Comparison of ENCODE assay signal across 16 cellular contexts in the genomic region with DNA sequence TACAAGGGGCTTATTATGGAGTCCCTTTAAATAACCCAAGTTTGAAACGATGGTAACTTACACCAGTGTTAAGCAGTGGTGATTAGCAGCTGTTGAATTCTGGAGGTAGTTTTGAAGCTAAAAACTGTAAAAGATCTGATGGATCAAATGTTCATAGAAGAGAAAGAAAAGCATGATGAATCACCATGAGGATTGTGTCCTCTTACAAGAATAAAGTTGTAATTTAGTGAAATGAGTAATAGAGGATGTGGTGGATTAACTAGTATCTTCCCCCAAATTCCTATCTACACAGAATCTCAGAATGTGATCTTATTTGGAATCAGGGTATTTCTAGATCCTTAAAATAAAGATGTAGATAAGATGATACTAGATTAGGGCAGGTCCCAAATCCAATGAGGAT.
"Had no signal": no experiment of that assay in that cellular context is flagged by ENCODE, and none has a peak within 500 bp of the region (broad histone marks: within the 10 kb centered on the region; RNA-seq: fewer than 3 reads in every experiment).

No MANE protein-coding gene starts in this region.

- H3K27me3 ChIP-seq: adrenal gland, cardiac muscle cell, dorsolateral prefrontal cortex, testis, upper lobe of left lung had no signal

- H3K27ac ChIP-seq: adrenal gland, cardiac muscle cell, dorsolateral prefrontal cortex, left ventricle myocardium inferior, testis, upper lobe of left lung, WERI-Rb-1 had no signal

- ATAC-seq: activated CD8-positive, alpha-beta memory T cell treated with anti-CD3 and anti-CD28 coated beads, Interleukin-2, amount 10 ng/mL, durations not matched to agents 7 days and 5 days; naive thymus-derived CD4-positive, alpha-beta T cell had no signal

- DNase-seq: activated CD4-positive, alpha-beta T cell treated with anti-CD3 and anti-CD28 coated beads, Interleukin-2, amount 50 U/mL, for 48 hours; activated CD8-positive, alpha-beta memory T cell treated with anti-CD3 and anti-CD28 coated beads, Interleukin-2, amount 10 ng/mL, durations not matched to agents 7 days and 5 days; activated naive CD4-positive, alpha-beta T cell treated with anti-CD3 and anti-CD28 coated beads, Interleukin-2, amount 50 U/mL, for 16 hours; activated T-cell treated with anti-CD3 and anti-CD28 coated beads, Interleukin-2, amount 50 U/mL, for 1 hour; adrenal gland; dorsolateral prefrontal cortex; erythroblast; hippocampal formation; kidney; left ventricle myocardium inferior; naive thymus-derived CD4-positive, alpha-beta T cell; T-helper 9 cell; testis; upper lobe of left lung; WERI-Rb-1 had no signal

- H3K4me3 ChIP-seq: adrenal gland, cardiac muscle cell, dorsolateral prefrontal cortex, left ventricle myocardium inferior, testis, upper lobe of left lung had no signal

- H3K9me3 ChIP-seq: left ventricle myocardium inferior, testis, upper lobe of left lung had no signal

- H3K36me3 ChIP-seq: adrenal gland, cardiac muscle cell, left ventricle myocardium inferior, upper lobe of left lung, WERI-Rb-1 had no signal

- H3K4me1 ChIP-seq: adrenal gland, left ventricle myocardium inferior, testis, upper lobe of left lung had no signal
